In genomic region chr9:9998491-9999287, GRCh38 we compare ENCODE assay signal across 10 cellular contexts.
A peak's percentile ranks its signal among the peaks of the same experiment; 100 is the strongest.
DNase-seq lines count a peak whose midpoint lies in the region; ATAC-seq, FAIRE-seq and TF ChIP-seq lines count a peak whose summit lies in the region.
"Had no signal": no experiment of that assay in that cellular context is flagged by ENCODE, and none has a peak within 500 bp of the region (broad histone marks: within the 10 kb centered on the region; RNA-seq: fewer than 3 reads in every experiment).

No MANE protein-coding gene starts in this region.

- no peaks in the 10 kb centered on the region for H3K9me2 ChIP-seq in Loucy (replicated peaks; ENCODE audit: low read depth, low read length)

- peak overlapping the region; percentile 91 for H2AFZ ChIP-seq in Loucy (ENCODE audit: low read length)

- no peak for ATAC-seq in activated naive CD4-positive, alpha-beta T cell treated with anti-CD3 and anti-CD28 coated beads, Interleukin-2, amount 50 U/mL, for 72 hours
- no peak for ATAC-seq in activated CD4-positive, CD25-positive, alpha-beta regulatory T cell treated with anti-CD3 and anti-CD28 coated beads, Interleukin-2, amount 50 U/mL, for 24 hours
- ATAC-seq in GM21526 (IDR thresholded peaks at IDR 0.05; ENCODE audit: low FRiP score, unreplicated experiment), result no peak

- H3K27me3 ChIP-seq in Loucy (ENCODE audit: insufficient read depth, low read length, poor library complexity, severe bottlenecking) (no peaks in the 10 kb centered on the region), bronchial epithelial cell (ENCODE audit: control insufficient read depth, insufficient read depth, low read length) (no peaks in the 10 kb centered on the region)

- H3K79me2 ChIP-seq in Loucy (ENCODE audit: insufficient read depth, low read length), result no peaks in the 10 kb centered on the region

- H3K36me3 ChIP-seq in Loucy (ENCODE audit: insufficient read depth, low read length), result no peaks in the 10 kb centered on the region
- H3K36me3 ChIP-seq in bronchial epithelial cell (ENCODE audit: control insufficient read depth, insufficient read depth, low read length), result no peaks in the 10 kb centered on the region

- no peaks in the 10 kb centered on the region for H3K9me3 ChIP-seq in Loucy (ENCODE audit: insufficient read depth, low read depth, low read length)

- FAIRE-seq in bronchial epithelial cell (lab: Jason Lieb, UNC), result no peak

- peaks cover 5 to 19% of the 10 kb centered on the region in 2 donors for H3K9me3 Mint-ChIP-seq in activated naive CD4-positive, alpha-beta T cell treated with anti-CD3 and anti-CD28 coated beads, Interleukin-2, amount 50 U/mL, for 72 hours

- no peaks in the 10 kb centered on the region for H4K20me1 ChIP-seq in Loucy (ENCODE audit: insufficient read depth, low read length, poor library complexity, severe bottlenecking)

- H3K27ac Mint-ChIP-seq in activated naive CD4-positive, alpha-beta T cell treated with anti-CD3 and anti-CD28 coated beads, Interleukin-2, amount 50 U/mL, for 72 hours, result no peak overlapping the region

- peak overlapping the region; percentile 43 for H3K9ac ChIP-seq in Loucy (ENCODE audit: low read depth, low read length, poor library complexity, severe bottlenecking)

- DNase-seq in GM13976 (ENCODE audit: low spot score), result no peak
- DNase-seq in bronchial epithelial cell (ENCODE audit: low read depth), result peak; percentile 17
- DNase-seq in activated naive CD4-positive, alpha-beta T cell treated with anti-CD3 and anti-CD28 coated beads, Interleukin-2, amount 50 U/mL, for 72 hours (ENCODE audit: low spot score in 2 of 2), result no peak
- DNase-seq in activated gamma-delta T cell treated with Interleukin-2 at 50 U/mL for 16 hours, result no peak
- DNase-seq: amygdala, NCI-H187 had no signal

- no peaks in the 10 kb centered on the region for H3K36me3 Mint-ChIP-seq in activated naive CD4-positive, alpha-beta T cell treated with anti-CD3 and anti-CD28 coated beads, Interleukin-2, amount 50 U/mL, for 72 hours

- no peaks in the 10 kb centered on the region for H3F3A ChIP-seq in Loucy (ENCODE audit: low read depth)

- H3K27ac ChIP-seq in 22Rv1, result no peak overlapping the region

- in situ Hi-C loops in GM13976 (cut with MboI; ENCODE audit: low sequenced_read_pairs, unreplicated experiment), result no loop called here

- H3K4me1 ChIP-seq in Loucy (ENCODE audit: insufficient read depth, low read length, poor library complexity, severe bottlenecking), result peaks cover 28% of the 10 kb centered on the region

- H3K4me3 ChIP-seq in Loucy (ENCODE audit: low read length, poor library complexity, severe bottlenecking) (peak overlapping the region; percentile 63), bronchial epithelial cell (ENCODE audit: low read depth, low read length) (no peak overlapping the region)

- TF ChIP-seq CTCF in 22Rv1 (IDR thresholded peaks at IDR 0.05) (peak; percentile 65), GM13976 (IDR thresholded peaks at IDR 0.05; ENCODE audit: borderline replicate concordance, control extremely low read depth, extremely low read depth, insufficient read depth, missing control alignments) (peak; percentile 20), Loucy (conservative IDR thresholded peaks at IDR 0.05; ENCODE audit: low read length) (peak; percentile 79), bronchial epithelial cell (IDR thresholded peaks at IDR 0.05; ENCODE audit: insufficient read depth, low read length, severe bottlenecking) (peak; percentile 16)

- peak overlapping the region; percentile 73 for H3K4me2 ChIP-seq in Loucy (ENCODE audit: low read depth, low read length, poor library complexity, severe bottlenecking)

Comparison
In these comparisons a context has a peak if more than half of its experiments do, and no peak if none do; other contexts are left out.
1. CTCF ChIP-seq: peak in every context shown above with its lines; median percentile 79 in Loucy; 65 in 22Rv1; 20 in GM13976; 16 in bronchial epithelial cell.